30 cellular contexts compared by ENCODE assay signal in the genomic region with DNA sequence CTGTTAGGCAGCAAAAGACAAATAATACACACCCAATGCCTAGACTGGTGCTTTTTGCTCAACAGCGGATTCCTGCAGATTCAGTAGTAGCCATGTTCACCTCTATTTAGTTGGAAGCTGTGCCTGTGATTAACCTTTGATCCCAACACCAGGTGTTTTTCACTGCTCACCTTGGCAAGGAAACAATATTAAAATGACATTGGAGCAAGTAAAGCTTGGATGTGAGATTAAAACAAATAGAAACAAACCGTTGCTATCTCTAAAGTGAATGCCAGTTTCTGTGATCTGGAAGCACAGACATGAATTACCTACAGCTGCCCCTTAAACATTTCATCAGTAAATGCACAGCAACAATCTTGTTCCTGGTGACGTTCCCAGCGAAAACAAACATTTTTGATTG. TPM values are rescaled to one million over a fixed set of nuclear protein-coding genes. Genes with fewer than 3 reads are reported as not detected.
"Had no signal": no experiment of that assay in that cellular context is flagged by ENCODE, and none has a peak within 500 bp of the region (broad histone marks: within the 10 kb centered on the region; RNA-seq: fewer than 3 reads in every experiment).

No MANE protein-coding gene starts in this region.

- H3K36me3 ChIP-seq: breast epithelium, lower lobe of right lung, neutrophil, ovary, suprapubic skin, tibial artery had no signal

- H3K27me3 Mint-ChIP-seq: activated CD4-positive, alpha-beta T cell treated with anti-CD3 and anti-CD28 coated beads, Interleukin-2, amount 10 ng/mL, durations not matched to agents 24 days and 14 days had no signal

- H3K4me3 ChIP-seq: breast epithelium, lower lobe of right lung, ovary, psoas muscle, suprapubic skin, tibial artery had no signal

- ATAC-seq: activated naive CD8-positive, alpha-beta T cell treated with anti-CD3 and anti-CD28 coated beads, Interleukin-2, amount 50 U/mL, for 24 hours; esophagus mucosa; lower lobe of right lung; psoas muscle had no signal

- H3K4me1 ChIP-seq: breast epithelium, lower lobe of right lung, psoas muscle, suprapubic skin, tibial artery had no signal

- H3K4me1 Mint-ChIP-seq: activated CD4-positive, alpha-beta T cell treated with anti-CD3 and anti-CD28 coated beads, Interleukin-2, amount 10 ng/mL, durations not matched to agents 24 days and 14 days; activated naive CD4-positive, alpha-beta T cell treated with anti-CD3 and anti-CD28 coated beads, Interleukin-2, amount 50 U/mL, for 24 hours; activated naive CD8-positive, alpha-beta T cell treated with anti-CD3 and anti-CD28 coated beads, Interleukin-2, amount 50 U/mL, for 24 hours; nephron had no signal

- H3K27ac Mint-ChIP-seq: activated CD4-positive, alpha-beta memory T cell treated with anti-CD3 and anti-CD28 coated beads for 36 hours; activated CD4-positive, alpha-beta T cell treated with anti-CD3 and anti-CD28 coated beads, Interleukin-2, amount 10 ng/mL, durations not matched to agents 24 days and 14 days; activated naive CD4-positive, alpha-beta T cell treated with anti-CD3 and anti-CD28 coated beads, Interleukin-2, amount 50 U/mL, for 24 hours; activated naive CD8-positive, alpha-beta T cell treated with anti-CD3 and anti-CD28 coated beads, Interleukin-2, amount 50 U/mL, for 24 hours; activated T-cell treated with anti-CD3 and anti-CD28 coated beads, Interleukin-2, amount 50 U/mL, for 24 hours; activated T-helper 2 cell treated with anti-CD3 and anti-CD28 coated beads, Interferon-gamma antibody, Interleukin-2, Interleukin-4, amounts not matched to agents 10 μg/mL and 5 μg/mL and 100 μg/mL, durations not matched to agents 14 hours and 24 hours and 36 hours; endodermal cell; nephron had no signal

- H3K27me3 ChIP-seq: neutrophil, ovary, suprapubic skin, tibial artery had no signal

- H3K27ac ChIP-seq: breast epithelium, lower lobe of right lung, neutrophil, ovary, psoas muscle, suprapubic skin, tibial artery had no signal

- H3K9me3 Mint-ChIP-seq: activated CD4-positive, alpha-beta memory T cell treated with anti-CD3 and anti-CD28 coated beads for 36 hours; activated CD4-positive, alpha-beta T cell treated with anti-CD3 and anti-CD28 coated beads, Interleukin-2, amount 10 ng/mL, durations not matched to agents 24 days and 14 days; activated naive CD4-positive, alpha-beta T cell treated with anti-CD3 and anti-CD28 coated beads, Interleukin-2, amount 50 U/mL, for 24 hours; activated T-cell treated with anti-CD3 and anti-CD28 coated beads, Interleukin-2, amount 50 U/mL, for 24 hours; activated T-helper 2 cell treated with anti-CD3 and anti-CD28 coated beads, Interferon-gamma antibody, Interleukin-2, Interleukin-4, amounts not matched to agents 10 μg/mL and 5 μg/mL and 100 μg/mL, durations not matched to agents 14 hours and 24 hours and 36 hours; nephron had no signal

- H3K9me3 ChIP-seq: breast epithelium, lower lobe of right lung, neutrophil, ovary, psoas muscle, suprapubic skin, tibial artery had no signal

- DNase-seq: activated CD4-positive, alpha-beta memory T cell treated with anti-CD3 and anti-CD28 coated beads for 36 hours; activated CD4-positive, alpha-beta T cell treated with anti-CD3 and anti-CD28 coated beads, Interleukin-2, amount 10 ng/mL, durations not matched to agents 24 days and 14 days; activated CD4-positive, CD25-positive, alpha-beta regulatory T cell treated with anti-CD3 and anti-CD28 coated beads, Interleukin-2, amount 50 U/mL, for 72 hours; activated CD8-positive, alpha-beta memory T cell treated with anti-CD3 and anti-CD28 coated beads, Interleukin-2, amount 50 U/mL, for 48 hours; activated naive CD8-positive, alpha-beta T cell treated with anti-CD3 and anti-CD28 coated beads, Interleukin-2, amount 50 U/mL, for 24 hours; activated T-cell treated with anti-CD3 and anti-CD28 coated beads, Interleukin-2, amount 50 U/mL, for 24 hours; amygdala; central memory CD4-positive, alpha-beta T cell; endodermal cell; foreskin fibroblast; head of caudate nucleus; kidney; lower lobe of right lung; mesenchymal stem cell; ovary; psoas muscle; stimulated activated naive CD4-positive, alpha-beta T cell; T-helper 2 cell; tibial artery had no signal

- H3K36me3 Mint-ChIP-seq: activated CD4-positive, alpha-beta memory T cell treated with anti-CD3 and anti-CD28 coated beads for 36 hours; activated naive CD4-positive, alpha-beta T cell treated with anti-CD3 and anti-CD28 coated beads, Interleukin-2, amount 50 U/mL, for 24 hours had no signal

- H3K4me3 Mint-ChIP-seq: activated CD4-positive, alpha-beta memory T cell treated with anti-CD3 and anti-CD28 coated beads for 36 hours; activated CD4-positive, alpha-beta T cell treated with anti-CD3 and anti-CD28 coated beads, Interleukin-2, amount 10 ng/mL, durations not matched to agents 24 days and 14 days; activated naive CD4-positive, alpha-beta T cell treated with anti-CD3 and anti-CD28 coated beads, Interleukin-2, amount 50 U/mL, for 24 hours; activated naive CD8-positive, alpha-beta T cell treated with anti-CD3 and anti-CD28 coated beads, Interleukin-2, amount 50 U/mL, for 24 hours; activated T-cell treated with anti-CD3 and anti-CD28 coated beads, Interleukin-2, amount 50 U/mL, for 24 hours; endodermal cell; nephron had no signal

- FAIRE-seq: kidney had no signal

RNA-seq across cellular contexts. Expression of a gene that starts 35.7 kb away (rescaled TPM):
- total RNA-seq: activated CD4-positive, alpha-beta memory T cell treated with anti-CD3 and anti-CD28 coated beads for 36 hours; activated CD4-positive, alpha-beta T cell treated with anti-CD3 and anti-CD28 coated beads, Interleukin-2, amount 10 ng/mL, durations not matched to agents 24 days and 14 days; activated CD8-positive, alpha-beta memory T cell treated with anti-CD3 and anti-CD28 coated beads for 36 hours; activated T-helper 2 cell treated with anti-CD3 and anti-CD28 coated beads, Interferon-gamma antibody, Interleukin-2, Interleukin-4, amounts not matched to agents 10 μg/mL and 5 μg/mL and 100 μg/mL, durations not matched to agents 14 hours and 24 hours and 36 hours; esophagus mucosa; kidney; lower lobe of right lung; mononuclear cell; myocyte; suprapubic skin; ureter had no signal
